ENCODE assay signal across 12 cellular contexts in the genomic region with DNA sequence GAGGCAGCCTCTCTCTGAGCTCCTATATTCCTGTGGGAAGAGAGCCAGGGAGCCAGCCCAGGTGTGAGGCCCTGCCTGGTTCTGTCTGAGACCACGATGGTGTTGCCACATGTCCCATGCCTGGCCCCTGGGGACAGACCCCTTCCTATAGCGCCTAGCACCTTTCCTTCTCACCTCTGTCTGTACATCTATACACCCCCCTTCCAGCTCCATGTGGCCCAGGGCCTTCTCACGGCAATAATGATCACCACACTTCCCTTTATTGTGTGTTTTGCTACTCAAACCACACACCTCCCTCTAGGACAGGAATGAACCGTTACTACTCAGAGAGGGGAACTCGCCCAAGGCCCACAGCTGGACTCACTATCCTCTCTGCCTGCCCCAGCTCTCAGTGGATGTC. TPM values are rescaled to one million over a fixed set of nuclear protein-coding genes. Genes with fewer than 3 reads are reported as not detected.
A peak's percentile ranks its signal among the peaks of the same experiment; 100 is the strongest.
DNase-seq lines count a peak whose midpoint lies in the region; ATAC-seq lines count a peak whose summit lies in the region.
"Had no signal": no experiment of that assay in that cellular context is flagged by ENCODE, and none has a peak within 500 bp of the region (broad histone marks: within the 10 kb centered on the region; RNA-seq: fewer than 3 reads in every experiment).

No MANE protein-coding gene starts in this region.

- ATAC-seq in activated T-cell treated with anti-CD3 and anti-CD28 coated beads, Interleukin-2, amount 50 U/mL, for 72 hours (replicated peaks in 1 of 2) = no peak
- peak; percentile 43 for ATAC-seq in HG02759 (IDR thresholded peaks at IDR 0.05; ENCODE audit: unreplicated experiment)
- peak; percentile 82 for ATAC-seq in stimulated activated memory B cell treated with anti-CD40 and anti-IgM and Interleukin-4, amounts not matched to agents 10 μg/mL and 1 μg/mL and 100 μg/mL, for 72 hours
- ATAC-seq: gastrocnemius medialis, HCT116, sciatic nerve had no signal

- peaks cover 65% of the 10 kb centered on the region for H3K4me1 Mint-ChIP-seq in activated T-cell treated with anti-CD3 and anti-CD28 coated beads, Interleukin-2, amount 50 U/mL, for 72 hours (ENCODE audit: low read depth)
- peaks cover 96% of the 10 kb centered on the region for H3K4me1 Mint-ChIP-seq in stimulated activated memory B cell treated with anti-CD40 and anti-IgM and Interleukin-4, amounts not matched to agents 10 μg/mL and 1 μg/mL and 100 μg/mL, for 72 hours

- peak overlapping the region; percentile 53 to 63 for H3K4me3 Mint-ChIP-seq in activated T-cell treated with anti-CD3 and anti-CD28 coated beads, Interleukin-2, amount 50 U/mL, for 72 hours
- H3K4me3 Mint-ChIP-seq in stimulated activated memory B cell treated with anti-CD40 and anti-IgM and Interleukin-4, amounts not matched to agents 10 μg/mL and 1 μg/mL and 100 μg/mL, for 72 hours = peak overlapping the region; percentile 76

- peaks cover 2% of the 10 kb centered on the region in 2 donors for H3K9me3 Mint-ChIP-seq in activated T-cell treated with anti-CD3 and anti-CD28 coated beads, Interleukin-2, amount 50 U/mL, for 72 hours
- no peaks in the 10 kb centered on the region for H3K9me3 Mint-ChIP-seq in stimulated activated memory B cell treated with anti-CD40 and anti-IgM and Interleukin-4, amounts not matched to agents 10 μg/mL and 1 μg/mL and 100 μg/mL, for 72 hours

- H3K27me3 Mint-ChIP-seq in activated T-cell treated with anti-CD3 and anti-CD28 coated beads, Interleukin-2, amount 50 U/mL, for 72 hours (ENCODE audit: low read depth) = no peaks in the 10 kb centered on the region
- H3K27me3 Mint-ChIP-seq in stimulated activated memory B cell treated with anti-CD40 and anti-IgM and Interleukin-4, amounts not matched to agents 10 μg/mL and 1 μg/mL and 100 μg/mL, for 72 hours = no peaks in the 10 kb centered on the region

- no peak for DNase-seq in activated T-cell treated with anti-CD3 and anti-CD28 coated beads, Interleukin-2, amount 50 U/mL, for 72 hours
- no peak for DNase-seq in activated T-cell treated with anti-CD3 and anti-CD28 coated beads, Interleukin-2, amount 50 U/mL, for 48 hours
- DNase-seq in SKM-1 treated with dmso at 0.1 percent for 144 hours (lab: John Stamatoyannopoulos, UW; ENCODE audit: unreplicated experiment) (peak; percentile 44), activated gamma-delta T cell (lab: John Stamatoyannopoulos, UW) (no peak), superior temporal gyrus (ENCODE audit: extremely low spot score) (no peak), NCI-H524 treated with DMSO at 0.1 percent for 48 hours (lab: John Stamatoyannopoulos, UW) (no peak)
- DNase-seq: activated CD4-positive, alpha-beta T cell treated with anti-CD3 and anti-CD28 coated beads, Interleukin-2, amount 50 U/mL, for 48 hours; gastrocnemius medialis had no signal

- peaks cover 9 to 18% of the 10 kb centered on the region in 2 donors for H3K36me3 Mint-ChIP-seq in activated T-cell treated with anti-CD3 and anti-CD28 coated beads, Interleukin-2, amount 50 U/mL, for 72 hours (ENCODE audit: insufficient read depth in 2 of 2)
- peaks cover 78% of the 10 kb centered on the region for H3K36me3 Mint-ChIP-seq in stimulated activated memory B cell treated with anti-CD40 and anti-IgM and Interleukin-4, amounts not matched to agents 10 μg/mL and 1 μg/mL and 100 μg/mL, for 72 hours

- H3K27ac Mint-ChIP-seq in activated T-cell treated with anti-CD3 and anti-CD28 coated beads, Interleukin-2, amount 50 U/mL, for 72 hours = peak overlapping the region; percentile 87
- H3K27ac Mint-ChIP-seq in stimulated activated memory B cell treated with anti-CD40 and anti-IgM and Interleukin-4, amounts not matched to agents 10 μg/mL and 1 μg/mL and 100 μg/mL, for 72 hours = peak overlapping the region; percentile 84

RNA-seq across cellular contexts. Expression of gene CD82, which starts 12.8 kb away (rescaled TPM):
- total RNA-seq in activated T-cell treated with anti-CD3 and anti-CD28 coated beads, Interleukin-2, amount 50 U/mL, for 72 hours = 100 to 1,000 TPM; 364 to 421 TPM

Comparison
In these comparisons a context has a peak if more than half of its experiments do, and no peak if none do; other contexts are left out.
1. ATAC-seq: peak in HG02759 (single experiment) and stimulated activated memory B cell treated with anti-CD40 and anti-IgM and Interleukin-4, amounts not matched to agents 10 μg/mL and 1 μg/mL and 100 μg/mL, for 72 hours (single experiment); none in activated T-cell treated with anti-CD3 and anti-CD28 coated beads, Interleukin-2, amount 50 U/mL, for 72 hours (0 of 2).